Comparison of ENCODE assay signal across 23 cellular contexts in genomic region chr1:176811896-176812295, GRCh38.
"Had no signal": no experiment of that assay in that cellular context is flagged by ENCODE, and none has a peak within 500 bp of the region (broad histone marks: within the 10 kb centered on the region; RNA-seq: fewer than 3 reads in every experiment).

No MANE protein-coding gene starts in this region.

- H3K9me3 Mint-ChIP-seq: activated naive CD8-positive, alpha-beta T cell treated with anti-CD3 and anti-CD28 coated beads, Interleukin-2, amount 10 ng/mL, durations not matched to agents 7 days and 5 days had no signal

- FAIRE-seq: TTC549 had no signal

- H3K4me3 Mint-ChIP-seq: activated CD8-positive, alpha-beta T cell treated with anti-CD3 and anti-CD28 coated beads, Interleukin-2, amount 10 ng/mL, durations not matched to agents 7 days and 5 days; activated naive CD8-positive, alpha-beta T cell treated with anti-CD3 and anti-CD28 coated beads, Interleukin-2, amount 10 ng/mL, durations not matched to agents 7 days and 5 days; T-cell had no signal

- H3K4me1 ChIP-seq: breast epithelium had no signal

- ATAC-seq: activated CD8-positive, alpha-beta T cell treated with anti-CD3 and anti-CD28 coated beads, Interleukin-2, amount 10 ng/mL, durations not matched to agents 7 days and 5 days; T-cell had no signal

- DNase-seq: activated CD4-positive, alpha-beta T cell treated with anti-CD3 and anti-CD28 coated beads for 4 hours; activated CD8-positive, alpha-beta memory T cell treated with anti-CD3 and anti-CD28 coated beads, Interleukin-2, amount 50 U/mL, for 48 hours; activated CD8-positive, alpha-beta T cell treated with anti-CD3 and anti-CD28 coated beads, Interleukin-2, amount 10 ng/mL, durations not matched to agents 7 days and 5 days; activated naive CD4-positive, alpha-beta T cell treated with anti-CD3 and anti-CD28 coated beads, Interleukin-2, amount 50 U/mL, for 16 hours; activated naive CD8-positive, alpha-beta T cell treated with anti-CD3 and anti-CD28 coated beads, Interleukin-2, amount 10 ng/mL, durations not matched to agents 7 days and 5 days; activated T-cell treated with anti-CD3 and anti-CD28 coated beads, Interleukin-2, amount 50 U/mL, for 1 hour; aorta; caudate nucleus; Karpas-422; MM.1S; NCI-H1105; NCI-H1436; NCI-H1694 treated with DMSO at 0.1 percent for 48 hours; NCI-H2081; NCI-H526; SIG-M5; T-cell; T-helper 2 cell; T1000 had no signal

- H3K9me3 ChIP-seq: breast epithelium had no signal

- H3K36me3 ChIP-seq: breast epithelium had no signal

- H3K4me3 ChIP-seq: breast epithelium, SK-N-MC had no signal

- H3K36me3 Mint-ChIP-seq: activated naive CD8-positive, alpha-beta T cell treated with anti-CD3 and anti-CD28 coated beads, Interleukin-2, amount 10 ng/mL, durations not matched to agents 7 days and 5 days; T-cell had no signal

- H3K4me1 Mint-ChIP-seq: activated naive CD8-positive, alpha-beta T cell treated with anti-CD3 and anti-CD28 coated beads, Interleukin-2, amount 10 ng/mL, durations not matched to agents 7 days and 5 days; T-cell had no signal

- H3K27ac ChIP-seq: breast epithelium, SK-N-MC, VCaP had no signal

- H3K27ac Mint-ChIP-seq: activated CD8-positive, alpha-beta T cell treated with anti-CD3 and anti-CD28 coated beads, Interleukin-2, amount 10 ng/mL, durations not matched to agents 7 days and 5 days; activated naive CD8-positive, alpha-beta T cell treated with anti-CD3 and anti-CD28 coated beads, Interleukin-2, amount 10 ng/mL, durations not matched to agents 7 days and 5 days; T-cell had no signal

- H3K27me3 ChIP-seq: breast epithelium had no signal

- H3K27me3 Mint-ChIP-seq: activated naive CD8-positive, alpha-beta T cell treated with anti-CD3 and anti-CD28 coated beads, Interleukin-2, amount 10 ng/mL, durations not matched to agents 7 days and 5 days had no signal
